ENCODE assay signal across 8 cellular contexts in the genomic region with DNA sequence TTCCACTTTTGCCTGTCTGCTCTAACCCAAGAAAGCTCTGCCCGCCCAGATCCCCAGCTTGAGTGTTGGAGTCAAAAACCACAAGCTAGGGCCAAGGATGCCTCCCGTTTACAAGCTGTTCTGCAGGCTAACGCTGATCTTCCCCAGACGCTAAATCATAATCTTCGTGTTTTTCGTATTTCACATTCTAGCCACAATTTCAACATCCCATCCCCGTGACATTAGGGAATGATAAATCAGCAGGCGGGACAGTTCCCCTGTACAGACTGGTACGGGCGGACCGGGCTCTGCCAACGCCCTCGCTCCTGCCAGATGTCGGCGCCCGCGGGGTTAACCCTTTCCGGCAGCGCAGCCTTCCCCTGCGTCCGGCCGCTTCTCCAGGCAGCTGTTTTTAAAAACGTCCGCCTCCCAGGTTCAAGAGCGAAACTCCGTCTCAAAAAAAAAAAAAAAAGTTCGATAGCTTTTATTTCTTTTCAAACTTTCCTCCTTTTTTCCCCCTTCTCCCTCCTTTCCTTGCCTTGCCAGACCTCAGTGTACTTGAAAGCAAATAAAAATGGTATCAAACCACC.
A peak's percentile ranks its signal among the peaks of the same experiment; 100 is the strongest.
DNase-seq lines count a peak whose midpoint lies in the region; ATAC-seq and TF ChIP-seq lines count a peak whose summit lies in the region.

No MANE protein-coding gene starts in this region.

- 1 to 2% methylated on average over 27 of the region's 27 CpGs for WGBS in lung, 2 donors
- WGBS in testis, 2 donors: 0% methylated on average over 27 of the region's 27 CpGs

- intact Hi-C loops in testis (cut with DNase I; ENCODE audit: low total_unique reads): no loop called here

- no peak for TF ChIP-seq POLR2A in testis (IDR thresholded peaks at IDR 0.05)

- TF ChIP-seq CTCF in RWPE1 (conservative IDR thresholded peaks at IDR 0.05; ENCODE audit: low read depth): no peak
- no peak for TF ChIP-seq CTCF in lung (IDR thresholded peaks at IDR 0.05; ENCODE audit: control extremely low read depth, extremely low read depth)
- TF ChIP-seq CTCF in testis (IDR thresholded peaks at IDR 0.05): no peak

- H3K36me3 ChIP-seq in effector memory CD4-positive, alpha-beta T cell (ENCODE audit: control insufficient read depth, insufficient read depth, low read length): no peaks in the 10 kb centered on the region
- H3K36me3 ChIP-seq in lung (ENCODE audit: control insufficient read depth in 2 of 2, insufficient read depth in 2 of 2, low read length in 2 of 2) (no peaks in the 10 kb centered on the region), testis (ENCODE audit: low read depth, missing control alignments) (no peaks in the 10 kb centered on the region)

- CTCF ChIA-PET in RWPE1 (lab: Yijun Ruan, JAX): interaction anchor here (0.6 to 1.0 kb wide), 2 partner anchors 71 to 810 kb away, joined by 3 to 6 read pairs; no protein-coding TSS in a partner anchor

- DNase-seq in H4 (ENCODE audit: low spot score) (peak; percentile 35), RWPE1 (ENCODE audit: low spot score) (peak; percentile 76), lung (ENCODE audit: low spot score) (peak; percentile 32), testis (peak; percentile 43)
- DNase-seq in effector memory CD4-positive, alpha-beta T cell: no peak

- H3K27ac ChIP-seq in RWPE1: peak overlapping the region; percentile 94
- no peak overlapping the region for H3K27ac ChIP-seq in effector memory CD4-positive, alpha-beta T cell (ENCODE audit: insufficient read depth, low read length, poor library complexity, severe bottlenecking)
- no peak overlapping the region for H3K27ac ChIP-seq in lung (ENCODE audit: low read depth in 1 of 2, low read length in 1 of 2)
- H3K27ac ChIP-seq in testis: no peak overlapping the region

- H3K9me3 ChIP-seq in effector memory CD4-positive, alpha-beta T cell (ENCODE audit: control insufficient read depth, low read length): no peaks in the 10 kb centered on the region
- H3K9me3 ChIP-seq in lung (ENCODE audit: control insufficient read depth in 2 of 2, insufficient read depth in 1 of 2, low read length in 1 of 2) (no peaks in the 10 kb centered on the region), testis (no peaks in the 10 kb centered on the region)

- no peaks in the 10 kb centered on the region for H3K4me1 ChIP-seq in effector memory CD4-positive, alpha-beta T cell (ENCODE audit: control insufficient read depth, insufficient read depth, low read length, poor library complexity, severe bottlenecking)
- H3K4me1 ChIP-seq in lung (ENCODE audit: control insufficient read depth in 2 of 2, insufficient read depth in 2 of 2, low read length in 2 of 2) (peaks cover 0 to 1% of the 10 kb centered on the region in 2 donors), testis (no peaks in the 10 kb centered on the region)

- POLR2A ChIA-PET in RWPE1 (lab: Yijun Ruan, JAX; ENCODE audit: low non-redundant PET): interaction anchor here (0.6 kb wide), 1 partner anchor 80 kb away, joined by 6 read pairs; no protein-coding TSS in a partner anchor

- no peaks in the 10 kb centered on the region for H3K27me3 ChIP-seq in effector memory CD4-positive, alpha-beta T cell (replicated peaks; ENCODE audit: control insufficient read depth, insufficient read depth, low read length, poor library complexity, severe bottlenecking)
- H3K27me3 ChIP-seq in lung (ENCODE audit: control insufficient read depth, insufficient read depth) (peaks cover 5% of the 10 kb centered on the region), testis (no peaks in the 10 kb centered on the region)

- peak overlapping the region; percentile 13 for H3K4me3 ChIP-seq in effector memory CD4-positive, alpha-beta T cell (ENCODE audit: insufficient read depth, low read depth, low read length, poor library complexity, severe bottlenecking)
- no peak overlapping the region for H3K4me3 ChIP-seq in lung
- peak overlapping the region; percentile 29 to 46 for H3K4me3 ChIP-seq in testis

- ATAC-seq in lung (ENCODE audit: insufficient read depth, low FRiP score) (peak; percentile 11), GM18498 (IDR thresholded peaks at IDR 0.05; ENCODE audit: unreplicated experiment) (no peak), GM21737 (IDR thresholded peaks at IDR 0.05; ENCODE audit: unreplicated experiment) (no peak), GM21529 (IDR thresholded peaks at IDR 0.05; ENCODE audit: unreplicated experiment) (no peak)

Comparison
In these comparisons a context has a peak if more than half of its experiments do, and no peak if none do; other contexts are left out.
1. DNase-seq: peak in H4 (single experiment), RWPE1 (single experiment), lung (single experiment) and testis (single experiment); none in effector memory CD4-positive, alpha-beta T cell (0 of 3).